Comparison of ENCODE assay signal across 8 cellular contexts in the genomic region with DNA sequence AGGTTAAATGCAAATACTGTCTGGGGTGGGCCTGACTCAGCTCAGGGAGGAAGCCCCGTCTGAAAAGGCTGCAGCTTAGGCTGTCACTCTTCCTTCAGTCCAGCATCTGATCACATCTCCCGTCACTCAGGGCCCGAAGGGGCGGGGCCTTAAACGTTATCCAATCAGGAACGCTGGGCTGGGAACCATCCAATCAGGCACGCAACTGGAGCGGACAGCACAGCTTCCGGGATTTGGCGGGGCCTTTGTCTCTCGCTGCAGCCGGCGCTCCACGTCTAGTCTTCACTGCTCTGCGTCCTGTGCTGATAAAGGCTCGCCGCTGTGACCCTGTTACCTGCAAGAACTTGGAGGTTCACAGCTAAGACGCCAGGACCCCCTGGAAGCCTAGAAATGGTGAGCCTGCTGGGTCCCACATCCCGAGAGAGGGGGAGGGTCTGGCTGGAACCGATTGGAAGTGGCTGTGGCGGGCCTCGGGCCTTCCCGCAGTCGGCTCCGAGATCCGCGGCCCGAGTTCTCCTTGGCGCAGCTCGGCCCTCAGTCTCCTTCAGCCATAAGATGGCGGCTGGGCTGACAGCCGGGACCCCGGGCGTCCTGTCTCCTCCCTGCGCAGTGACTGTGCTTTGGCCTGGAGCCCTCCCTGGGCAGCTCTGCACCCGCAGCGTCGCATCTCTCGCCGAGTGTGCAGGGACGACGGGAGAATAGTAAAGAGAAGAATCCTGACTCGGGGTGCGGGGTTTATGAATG. TPM values are rescaled to one million over a fixed set of nuclear protein-coding genes. Genes with fewer than 3 reads are reported as not detected.
DNase-seq lines count a peak whose midpoint lies in the region; ATAC-seq, FAIRE-seq and TF ChIP-seq lines count a peak whose summit lies in the region.

A gene (plus strand): TSS at position 248 of the 744 bp plus-strand sequence. CDS start 143 bp downstream, at position 391.

- peak within 1 kb of the TSS; percentile 95 for H3K4me3 ChIP-seq in AG10803 (ENCODE audit: low read length)
- H3K4me3 ChIP-seq in keratinocyte (ENCODE audit: control insufficient read depth in 2 of 3, extremely low read depth in 1 of 3, insufficient read depth in 2 of 3, low read depth in 1 of 3, low read length in 3 of 3), result peak within 1 kb of the TSS; percentile 66 to 93 (median 92)

- peak within 1 kb of the TSS; percentile 97 for H2AFZ ChIP-seq in keratinocyte (ENCODE audit: control insufficient read depth, low read length)

- H3K4me1 ChIP-seq in keratinocyte (ENCODE audit: control insufficient read depth, extremely low read depth, insufficient read depth, low read length), result peaks cover 7% of the 10 kb centered on the region

- H3K36me3 ChIP-seq in keratinocyte (ENCODE audit: control insufficient read depth in 2 of 2, extremely low read depth in 1 of 2, insufficient read depth in 2 of 2, low read length in 2 of 2), result peaks cover 0 to 5% of the 10 kb centered on the region in 2 experiments

- H3K9me1 ChIP-seq in keratinocyte (ENCODE audit: control insufficient read depth, extremely low read depth, insufficient read depth, low read length), result no peaks in the 10 kb centered on the region

- H3K27me3 ChIP-seq in keratinocyte (ENCODE audit: control insufficient read depth, extremely low read depth, insufficient read depth, low read length), result no peaks in the 10 kb centered on the region

- H3K27ac ChIP-seq in keratinocyte (ENCODE audit: control insufficient read depth, insufficient read depth, low read length), result peak within 1 kb of the TSS; percentile 86

- peak; percentile 91 for DNase-seq in AG10803 (ENCODE audit: low read depth)
- DNase-seq in NCI-H460 (ENCODE audit: extremely low read depth, low read depth), result peak; percentile 98
- peak; percentile 94 for DNase-seq in activated CD4-positive, CD25-positive, alpha-beta regulatory T cell treated with anti-CD3 and anti-CD28 coated beads, Interleukin-2, amount 50 U/mL, for 72 hours
- DNase-seq in cerebellum (ENCODE audit: low spot score), result peak; percentile 94
- DNase-seq in keratinocyte (ENCODE audit: low read depth, low spot score), result peak; percentile 46
- peak; percentile 86 to 92 for DNase-seq in stimulated activated CD4-positive, alpha-beta T cell treated with anti-CD3 and anti-CD28 coated beads, Interleukin-15, amount 100 ng/mL, for 1 hour (ENCODE audit: low read depth in 1 of 2, low spot score in 1 of 2)

- peak; percentile 84 for FAIRE-seq in keratinocyte (lab: Jason Lieb, UNC)

- no peaks in the 10 kb centered on the region for H4K20me1 ChIP-seq in keratinocyte (ENCODE audit: control insufficient read depth, extremely low read depth, insufficient read depth, low read length)

- ATAC-seq in GM19043 (IDR thresholded peaks at IDR 0.05; ENCODE audit: low read depth, unreplicated experiment) (peak; percentile 99), HG03378 (IDR thresholded peaks at IDR 0.05; ENCODE audit: unreplicated experiment) (peak; percentile 100)

- H3K9me3 ChIP-seq in keratinocyte (ENCODE audit: control insufficient read depth, low read depth, low read length), result no peaks in the 10 kb centered on the region

- H3K79me2 ChIP-seq in keratinocyte (ENCODE audit: control insufficient read depth, insufficient read depth, low read length), result peaks cover 45% of the 10 kb centered on the region

- peak within 1 kb of the TSS; percentile 68 for H3K4me2 ChIP-seq in keratinocyte (ENCODE audit: control insufficient read depth, extremely low read depth, insufficient read depth, low read depth, low read length)

- dilution Hi-C loops in keratinocyte (cut with MboI; ENCODE audit: extremely low pct_ligation_motif_present, low sequenced_read_pairs), result no loop called here

- no peak for TF ChIP-seq CTCF in AG10803 (conservative IDR thresholded peaks at IDR 0.05; ENCODE audit: low read length)
- TF ChIP-seq CTCF in keratinocyte (optimal IDR thresholded peaks at IDR 0.05 in 1 of 3, IDR thresholded peaks at IDR 0.05 in 1 of 3, conservative IDR thresholded peaks at IDR 0.05 in 1 of 3; ENCODE audit: extremely low read depth in 1 of 3, insufficient read depth in 2 of 3, low read length in 3 of 3), result no peak

- peak within 1 kb of the TSS; percentile 92 for H3K9ac ChIP-seq in keratinocyte (ENCODE audit: control insufficient read depth, extremely low read depth, insufficient read depth, low read length)

RNA-seq across cellular contexts. Expression of the gene that starts here (rescaled TPM):
- 12.0 and 12.2 TPM in 2 replicates for total RNA-seq in NCI-H460 (2014; rRNA removed; shearing (Covaris generic))
- 5.5 TPM in 2 replicates for polyA plus RNA-seq in NCI-H460 (2014; cell fraction: nucleus; rRNA removed)
- 29.6 TPM for total RNA-seq in cerebellum
- polyA plus RNA-seq in keratinocyte, result 2.0 to 3.3 TPM (median 2.2 TPM) in 3 replicates
- polyA plus RNA-seq in keratinocyte (2011; ENCODE audit: low read depth), result 1.9 TPM
- polyA plus RNA-seq in keratinocyte (2011; cell fraction: cytosol; rRNA removed), result 0.71 and 1.6 TPM in 2 replicates
- 2.3 and 3.7 TPM in 2 replicates for polyA plus RNA-seq in keratinocyte (2011; cell fraction: nucleus; rRNA removed)
- polyA plus RNA-seq in keratinocyte (2012; ENCODE audit: low replicate concordance), result 1.5 and 2.5 TPM in 2 replicates
- 1.1 to 4.1 TPM (median 3.7 TPM) in 3 replicates for polyA minus RNA-seq in keratinocyte
- polyA minus RNA-seq in keratinocyte (2011; cell fraction: cytosol; rRNA and poly(A)+ RNA removed), result 5.2 TPM
- polyA minus RNA-seq in keratinocyte (2011; cell fraction: nucleus; rRNA and poly(A)+ RNA removed), result 2.7 and 5.1 TPM in 2 replicates

Comparison
In these comparisons a context has a peak if more than half of its experiments do, and no peak if none do; other contexts are left out.
1. Peak in every context shown above with its lines: DNase-seq, ATAC-seq, H3K4me3 ChIP-seq and H3K27ac ChIP-seq.
2. DNase-seq: peak in every context shown above with its lines; median percentile 98 in NCI-H460; 94 in activated CD4-positive, CD25-positive, alpha-beta regulatory T cell treated with anti-CD3 and anti-CD28 coated beads, Interleukin-2, amount 50 U/mL, for 72 hours; 94 in cerebellum; 91 in AG10803; 89 in stimulated activated CD4-positive, alpha-beta T cell treated with anti-CD3 and anti-CD28 coated beads, Interleukin-15, amount 100 ng/mL, for 1 hour; 46 in keratinocyte.